ENCODE assay signal across 8 cellular contexts in genomic region chr22:30423959-30424380, GRCh38. TPM values are rescaled to one million over a fixed set of nuclear protein-coding genes. Genes with fewer than 3 reads are reported as not detected.
DNase-seq lines count a peak whose midpoint lies in the region; ATAC-seq lines count a peak whose summit lies in the region.

No MANE protein-coding gene starts in this region.

- peak; percentile 82 for ATAC-seq in GM21390 (IDR thresholded peaks at IDR 0.05; ENCODE audit: unreplicated experiment)

- in situ Hi-C loops in Caki2 (cut with HindIII; ENCODE audit: low pct_unique_long_range_greater_than_20kb, low sequenced_read_pairs): no loop called here

- peak overlapping the region; percentile 46 for H2AFZ ChIP-seq in mesenchymal stem cell (ENCODE audit: low read depth, low read length)

- H3K9me3 ChIP-seq in endocrine pancreas (ENCODE audit: control insufficient read depth, low read length) (no peaks in the 10 kb centered on the region), mesenchymal stem cell (ENCODE audit: control insufficient read depth, low read length) (no peaks in the 10 kb centered on the region)

- H3K9ac ChIP-seq in endocrine pancreas (ENCODE audit: control insufficient read depth, insufficient read depth, low read length): peak overlapping the region; percentile 57
- peak overlapping the region; percentile 96 for H3K9ac ChIP-seq in mesenchymal stem cell (ENCODE audit: low read length)

- H3K18ac ChIP-seq in mesenchymal stem cell (ENCODE audit: low read depth in 1 of 2, low read length in 2 of 2): peak overlapping the region; percentile 56 to 73

- no peak overlapping the region for H2AK5ac ChIP-seq in mesenchymal stem cell (ENCODE audit: low read length, severe bottlenecking)

- no peak overlapping the region for H3K14ac ChIP-seq in mesenchymal stem cell (ENCODE audit: low read length in 2 of 2)

- H3K4me1 ChIP-seq in endocrine pancreas (ENCODE audit: control insufficient read depth, insufficient read depth, low read length) (peaks cover 5% of the 10 kb centered on the region), mesenchymal stem cell (ENCODE audit: control insufficient read depth, insufficient read depth, low read depth, low read length) (peaks cover 31% of the 10 kb centered on the region)

- DNase-seq in Caki2 (ENCODE audit: low read depth): peak; percentile 100
- DNase-seq in HUDEP-2 (lab: John Stamatoyannopoulos, UW; ENCODE audit: unreplicated experiment in 76 of 76): peak in 75 of 76 experiments; percentile 86 to 99 (median 98)
- peak; percentile 97 for DNase-seq in NOMO-1 treated with dmso at 0.1 percent for 144 hours (lab: John Stamatoyannopoulos, UW; ENCODE audit: unreplicated experiment)
- DNase-seq in activated CD8-positive, alpha-beta memory T cell treated with anti-CD3 and anti-CD28 coated beads, Interleukin-2, amount 50 U/mL, for 1 hour (ENCODE audit: extremely low read depth): peak; percentile 99
- DNase-seq in mesenchymal stem cell: peak; percentile 100
- peak; percentile 94 for DNase-seq in stimulated activated CD8-positive, alpha-beta memory T cell treated with anti-CD3 and anti-CD28 coated beads, Interleukin-12 subunit alpha, Interleukin-12 subunit beta, amount 100 ng/mL, for 4 hours (ENCODE audit: low read depth)

- H3K27ac ChIP-seq in mesenchymal stem cell (ENCODE audit: low read length, poor library complexity, severe bottlenecking): peak overlapping the region; percentile 91

- H3K4me3 ChIP-seq in endocrine pancreas (ENCODE audit: control insufficient read depth, insufficient read depth, low read length) (peak overlapping the region; percentile 57), mesenchymal stem cell (ENCODE audit: insufficient read depth in 1 of 2, low read depth in 1 of 2, low read length in 2 of 2) (peak overlapping the region; percentile 3 to 85)

- 0% methylated on average over 25 of the region's 25 CpGs for WGBS in mesenchymal stem cell

- H3K4ac ChIP-seq in mesenchymal stem cell (ENCODE audit: low read depth in 1 of 2, low read length in 2 of 2): peak overlapping the region in 1 of 2 experiments; percentile 58

- H3K27me3 ChIP-seq in endocrine pancreas (ENCODE audit: control insufficient read depth, insufficient read depth, low read length) (no peaks in the 10 kb centered on the region), mesenchymal stem cell (ENCODE audit: control insufficient read depth in 1 of 2, insufficient read depth in 1 of 2, low read length in 2 of 2) (no peaks in the 10 kb centered on the region)

- H3K4me2 ChIP-seq in mesenchymal stem cell (ENCODE audit: low read length, poor library complexity, severe bottlenecking): peak overlapping the region; percentile 88

- H3K79me1 ChIP-seq in mesenchymal stem cell (replicated peaks; ENCODE audit: low read length, poor library complexity, severe bottlenecking): peaks cover 1% of the 10 kb centered on the region

- H4K8ac ChIP-seq in mesenchymal stem cell (ENCODE audit: low read length): no peak overlapping the region

- H2BK12ac ChIP-seq in mesenchymal stem cell (ENCODE audit: low read length in 2 of 2): no peak overlapping the region

- H2BK15ac ChIP-seq in mesenchymal stem cell (ENCODE audit: low read depth, poor library complexity, severe bottlenecking): peak overlapping the region; percentile 89

- H3K23ac ChIP-seq in mesenchymal stem cell (ENCODE audit: low read length in 2 of 2): no peak overlapping the region

- H2BK120ac ChIP-seq in mesenchymal stem cell (ENCODE audit: low read depth, low read length): no peak overlapping the region

- H4K91ac ChIP-seq in mesenchymal stem cell (ENCODE audit: low read length): no peak overlapping the region

- H3K36me3 ChIP-seq in endocrine pancreas (ENCODE audit: control insufficient read depth, insufficient read depth, low read length) (no peaks in the 10 kb centered on the region), mesenchymal stem cell (ENCODE audit: control insufficient read depth in 1 of 2, insufficient read depth in 2 of 2, low read depth in 1 of 2, low read length in 2 of 2) (peaks cover 7 to 18% of the 10 kb centered on the region in 2 experiments)

- no peak overlapping the region for H2BK5ac ChIP-seq in mesenchymal stem cell (ENCODE audit: low read depth, low read length, poor library complexity, severe bottlenecking)

RNA-seq across cellular contexts. Expression of gene MTFP1, which starts 1.6 kb away (rescaled TPM):
- 151 and 189 TPM in 2 replicates for total RNA-seq in Caki2 (2014; rRNA removed; shearing (Covaris generic); ENCODE audit: low replicate concordance)
- 7.4 TPM for polyA plus RNA-seq in mesenchymal stem cell (2013, experiment 1 of 2)
- polyA plus RNA-seq in mesenchymal stem cell (2013, experiment 2 of 2): 6.4 TPM

RNA-seq across cellular contexts. Expression of gene SEC14L2, which starts 27.2 kb away (rescaled TPM):
- 10.6 and 12.9 TPM in 2 replicates for total RNA-seq in Caki2 (2014; rRNA removed; shearing (Covaris generic); ENCODE audit: low replicate concordance)
- 5.6 TPM for polyA plus RNA-seq in mesenchymal stem cell (2013, experiment 1 of 2)
- 4.8 TPM for polyA plus RNA-seq in mesenchymal stem cell (2013, experiment 2 of 2)

RNA-seq across cellular contexts. Expression of gene RNF215, which starts 36.8 kb away (rescaled TPM):
- total RNA-seq in Caki2 (2014; rRNA removed; shearing (Covaris generic); ENCODE audit: low replicate concordance): 53.2 and 91.7 TPM in 2 replicates
- 5.1 TPM for polyA plus RNA-seq in mesenchymal stem cell (2013, experiment 1 of 2)
- 7.0 TPM for polyA plus RNA-seq in mesenchymal stem cell (2013, experiment 2 of 2)

RNA-seq across cellular contexts. Expression of gene SEC14L3, which starts 47.8 kb away (rescaled TPM):
- not detected in 2 replicates for total RNA-seq in Caki2 (2014; rRNA removed; shearing (Covaris generic); ENCODE audit: low replicate concordance)
- polyA plus RNA-seq in mesenchymal stem cell (2013, experiment 1 of 2): not detected
- not detected for polyA plus RNA-seq in mesenchymal stem cell (2013, experiment 2 of 2)

Comparison
In these comparisons a context has a peak if more than half of its experiments do, and no peak if none do; other contexts are left out.
1. Peak in every context shown above with its lines: DNase-seq, ATAC-seq, H3K4me3 ChIP-seq and H3K27ac ChIP-seq.